8 cellular contexts compared by ENCODE assay signal in the genomic region with DNA sequence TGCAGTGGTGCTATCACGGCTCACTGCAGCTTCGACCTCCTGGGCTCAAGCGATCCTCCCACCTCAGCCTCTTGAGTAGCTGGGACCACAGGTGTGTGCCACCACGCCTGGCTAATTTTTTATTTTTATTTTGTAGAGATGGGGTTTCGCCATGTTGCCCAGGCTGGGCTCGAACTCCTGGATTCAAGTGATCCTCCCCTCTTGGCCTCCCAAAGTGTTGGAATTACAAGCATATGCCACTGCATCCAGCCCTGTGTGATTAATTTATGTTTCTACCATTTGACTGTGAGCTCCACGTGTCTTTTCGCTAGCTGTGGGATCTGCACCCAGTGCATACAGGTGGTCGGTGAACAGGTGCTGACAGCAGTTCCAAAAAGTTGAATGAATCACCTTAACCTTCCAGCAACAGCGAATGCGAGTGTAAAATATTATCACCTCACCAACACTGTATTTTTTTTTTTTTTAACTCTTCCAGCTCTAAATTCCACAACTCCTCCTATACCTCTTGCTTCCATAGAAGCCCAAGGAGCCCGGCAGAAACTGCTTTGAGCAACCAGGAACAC. TPM values are rescaled to one million over a fixed set of nuclear protein-coding genes. Genes with fewer than 3 reads are reported as not detected.
DNase-seq lines count a peak whose midpoint lies in the region; ATAC-seq and FAIRE-seq lines count a peak whose summit lies in the region.

No MANE protein-coding gene starts in this region.

- H3K27ac ChIP-seq in neuronal stem cell (replicated peaks; ENCODE audit: low read length), result no peak overlapping the region

- no peaks in the 10 kb centered on the region for H3K79me1 ChIP-seq in neuronal stem cell (ENCODE audit: low read depth, low read length)

- H3K4me1 ChIP-seq in neuronal stem cell (ENCODE audit: control insufficient read depth in 2 of 2, insufficient read depth in 1 of 2, low read depth in 1 of 2, low read length in 2 of 2), result peaks cover 2 to 6% of the 10 kb centered on the region in 2 donors

- H3K23ac ChIP-seq in neuronal stem cell (ENCODE audit: low read depth, low read length, poor library complexity), result no peak overlapping the region

- H3K4me3 ChIP-seq in neuronal stem cell (ENCODE audit: low read length in 2 of 2), result peak overlapping the region in 1 of 2 donors; percentile 22

- peaks cover 0 to 2% of the 10 kb centered on the region in 2 donors for H3K9me3 ChIP-seq in neuronal stem cell (replicated peaks in 1 of 2; ENCODE audit: control insufficient read depth in 2 of 2, insufficient read depth in 1 of 2, low read depth in 1 of 2, low read length in 2 of 2)

- no peak overlapping the region for H3K14ac ChIP-seq in neuronal stem cell (ENCODE audit: low read length)

- ATAC-seq in HG03025 (IDR thresholded peaks at IDR 0.05; ENCODE audit: low FRiP score, unreplicated experiment), result peak; percentile 11

- no peak for FAIRE-seq in RCC 7860 (lab: Jason Lieb, UNC)

- peak overlapping the region; percentile 89 for H3K4me3 Mint-ChIP-seq in T-helper 2 cell treated with Interferon-gamma antibody and Interleukin-4, amounts not matched to agents 5 μg/mL and 100 μg/mL, for 36 hours
- peak overlapping the region; percentile 92 for H3K4me3 Mint-ChIP-seq in activated naive CD8-positive, alpha-beta T cell

- no peak overlapping the region for H3K18ac ChIP-seq in neuronal stem cell (ENCODE audit: low read length)

- no peak overlapping the region for H2BK12ac ChIP-seq in neuronal stem cell (ENCODE audit: low read length)

- H3K9me3 Mint-ChIP-seq in T-helper 2 cell treated with Interferon-gamma antibody and Interleukin-4, amounts not matched to agents 5 μg/mL and 100 μg/mL, for 36 hours, result peaks cover 3% of the 10 kb centered on the region
- H3K9me3 Mint-ChIP-seq in activated naive CD8-positive, alpha-beta T cell (ENCODE audit: low read depth), result no peaks in the 10 kb centered on the region

- no peak overlapping the region for H2BK120ac ChIP-seq in neuronal stem cell (ENCODE audit: low read depth, low read length)

- peak overlapping the region; percentile 81 for H2AFZ ChIP-seq in neuronal stem cell (ENCODE audit: low read length)

- no peak overlapping the region for H3K9ac ChIP-seq in neuronal stem cell (ENCODE audit: low read depth, low read length, poor library complexity)

- H3K4me2 ChIP-seq in neuronal stem cell (ENCODE audit: insufficient read depth, low read length, poor library complexity, severe bottlenecking), result no peak overlapping the region

- H4K8ac ChIP-seq in neuronal stem cell (ENCODE audit: low read depth, low read length), result no peak overlapping the region

- H3K27me3 Mint-ChIP-seq in T-helper 2 cell treated with Interferon-gamma antibody and Interleukin-4, amounts not matched to agents 5 μg/mL and 100 μg/mL, for 36 hours (ENCODE audit: low read depth), result no peaks in the 10 kb centered on the region
- no peaks in the 10 kb centered on the region for H3K27me3 Mint-ChIP-seq in activated naive CD8-positive, alpha-beta T cell

- H3K36me3 ChIP-seq in neuronal stem cell (replicated peaks in 1 of 2; ENCODE audit: control insufficient read depth in 2 of 2, insufficient read depth in 2 of 2, low read length in 2 of 2), result no peaks in the 10 kb centered on the region

- peaks cover 7% of the 10 kb centered on the region for H3K36me3 Mint-ChIP-seq in T-helper 2 cell treated with Interferon-gamma antibody and Interleukin-4, amounts not matched to agents 5 μg/mL and 100 μg/mL, for 36 hours (ENCODE audit: low read depth)
- peaks cover 4% of the 10 kb centered on the region for H3K36me3 Mint-ChIP-seq in activated naive CD8-positive, alpha-beta T cell

- DNase-seq in T-helper 2 cell treated with Interferon-gamma antibody and Interleukin-4, amounts not matched to agents 5 μg/mL and 100 μg/mL, for 36 hours (ENCODE audit: low spot score), result no peak
- DNase-seq in T-helper 2 cell (no peak), neuronal stem cell (ENCODE audit: low spot score) (no peak), AG08396 (ENCODE audit: low spot score) (no peak), RCC 7860 (ENCODE audit: low spot score) (no peak)
- no peak for DNase-seq in activated effector memory CD4-positive, alpha-beta T cell treated with anti-CD3 and anti-CD28 coated beads, Interleukin-2, amount 50 U/mL, for 16 hours

- H4K91ac ChIP-seq in neuronal stem cell (ENCODE audit: low read depth, low read length, poor library complexity), result no peak overlapping the region

- peaks cover 10% of the 10 kb centered on the region for H3K4me1 Mint-ChIP-seq in T-helper 2 cell treated with Interferon-gamma antibody and Interleukin-4, amounts not matched to agents 5 μg/mL and 100 μg/mL, for 36 hours (ENCODE audit: low read depth)
- H3K4me1 Mint-ChIP-seq in activated naive CD8-positive, alpha-beta T cell (ENCODE audit: low read depth), result peaks cover 9% of the 10 kb centered on the region

- no peak overlapping the region for H2BK15ac ChIP-seq in neuronal stem cell (ENCODE audit: low read length)

- H3K27ac Mint-ChIP-seq in T-helper 2 cell treated with Interferon-gamma antibody and Interleukin-4, amounts not matched to agents 5 μg/mL and 100 μg/mL, for 36 hours, result peak overlapping the region; percentile 92
- H3K27ac Mint-ChIP-seq in activated naive CD8-positive, alpha-beta T cell, result peak overlapping the region; percentile 79

- no CpG with 5 or more reads among the region's 12 CpGs for WGBS in neuronal stem cell (ENCODE audit: extremely low coverage in 2 of 2, insufficient read length in 2 of 2, insufficient replicate concordance in 1 of 2), 2 donors

- H3K27me3 ChIP-seq in neuronal stem cell (ENCODE audit: control insufficient read depth in 3 of 3, insufficient read depth in 3 of 3, low read depth in 1 of 3, low read length in 3 of 3), result no peaks in the 10 kb centered on the region

- no peak overlapping the region for H2BK5ac ChIP-seq in neuronal stem cell (ENCODE audit: low read length)

- H3K4ac ChIP-seq in neuronal stem cell (ENCODE audit: low read length), result no peak overlapping the region

- no peak overlapping the region for H2AK5ac ChIP-seq in neuronal stem cell (ENCODE audit: low read depth, low read length)

RNA-seq across cellular contexts. Expression of gene NUDT7, which starts 0.5 kb away (rescaled TPM):
- polyA plus RNA-seq in neuronal stem cell (2013, experiment 1 of 2), result 18.3 TPM
- 17.0 TPM for polyA plus RNA-seq in neuronal stem cell (2013, experiment 2 of 2)
